In the genomic region with DNA sequence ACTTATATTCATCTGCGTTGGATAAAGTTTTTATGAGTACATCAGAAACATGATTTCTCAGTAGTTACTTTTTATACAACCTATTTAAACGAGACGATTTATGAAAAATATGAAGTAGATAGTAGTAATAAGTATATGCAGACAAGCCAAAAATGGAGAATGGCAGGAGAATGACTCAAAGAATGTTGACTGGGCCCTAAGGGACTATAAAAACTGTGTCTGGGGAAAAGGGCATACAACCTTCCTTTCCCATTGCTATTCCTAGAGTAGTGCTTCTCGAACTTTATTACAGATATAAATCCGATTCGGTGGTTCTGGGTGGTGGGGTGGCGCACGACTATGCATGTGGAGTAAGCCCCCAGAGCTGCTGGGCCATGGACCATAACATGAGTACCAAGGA, we compare ENCODE assay signal across 21 cellular contexts.
DNase-seq lines count a peak whose midpoint lies in the region; ATAC-seq and TF ChIP-seq lines count a peak whose summit lies in the region.
"Had no signal": no experiment of that assay in that cellular context is flagged by ENCODE, and none has a peak within 500 bp of the region (broad histone marks: within the 10 kb centered on the region; RNA-seq: fewer than 3 reads in every experiment).

No MANE protein-coding gene starts in this region.

- no peak for DNase-seq in CD8-positive, alpha-beta T cell
- no peak for DNase-seq in activated naive CD8-positive, alpha-beta T cell treated with anti-CD3 and anti-CD28 coated beads, Interleukin-2, amount 50 U/mL, for 24 hours
- no peak for DNase-seq in naive thymus-derived CD4-positive, alpha-beta T cell
- no peak for DNase-seq in activated gamma-delta T cell treated with Interleukin-2 at 50 U/mL for 16 hours
- no peak for DNase-seq in hippocampal formation (lab: John Stamatoyannopoulos, UW)
- DNase-seq: activated CD4-positive, alpha-beta T cell treated with anti-CD3 and anti-CD28 coated beads, Interleukin-2, amount 10 ng/mL, durations not matched to agents 24 days and 14 days; activated effector memory CD4-positive, alpha-beta T cell treated with Interleukin-2 at 50 U/mL for 16 hours; AML-193; effector CD4-positive, alpha-beta T cell; Karpas-422; left ventricle myocardium inferior; NCI-H1417 treated with DMSO at 0.1 percent for 48 hours; NCI-H446; stimulated activated CD4-positive, alpha-beta T cell treated with anti-CD3 and anti-CD28 coated beads, Interleukin-15, amount 100 ng/mL, for 24 hours; T1000 had no signal

- H3K4me1 ChIP-seq in CD8-positive, alpha-beta T cell (ENCODE audit: insufficient read depth, low read length), result peaks cover 30% of the 10 kb centered on the region
- H3K4me1 ChIP-seq in naive thymus-derived CD4-positive, alpha-beta T cell (ENCODE audit: control insufficient read depth in 2 of 2, insufficient read depth in 2 of 2, low read length in 2 of 2), result peaks cover 0 to 48% of the 10 kb centered on the region in 2 donors
- H3K4me1 ChIP-seq: breast epithelium had no signal

- H3K4me3 ChIP-seq in CD8-positive, alpha-beta T cell (ENCODE audit: low read depth, low read length), result no peak overlapping the region
- H3K4me3 ChIP-seq in naive thymus-derived CD4-positive, alpha-beta T cell (ENCODE audit: low read length), result no peak overlapping the region
- H3K4me3 ChIP-seq: breast epithelium, GM23338, left ventricle myocardium inferior, suprapubic skin had no signal

- ATAC-seq in CD8-positive, alpha-beta T cell, result no peak
- ATAC-seq in activated naive CD8-positive, alpha-beta T cell treated with anti-CD3 and anti-CD28 coated beads, Interleukin-2, amount 50 U/mL, for 24 hours, result no peak
- ATAC-seq in naive thymus-derived CD4-positive, alpha-beta T cell, result no peak
- no peak for ATAC-seq in HG02884 (IDR thresholded peaks at IDR 0.05; ENCODE audit: unreplicated experiment)
- ATAC-seq in GM18502 (IDR thresholded peaks at IDR 0.05; ENCODE audit: poor library complexity, unreplicated experiment), result no peak
- ATAC-seq: GM23338 had no signal

- no peaks in the 10 kb centered on the region for H3K9me3 ChIP-seq in CD8-positive, alpha-beta T cell (ENCODE audit: low read length)
- H3K9me3 ChIP-seq in naive thymus-derived CD4-positive, alpha-beta T cell (ENCODE audit: control insufficient read depth in 2 of 3, low read length in 3 of 3), result no peaks in the 10 kb centered on the region
- H3K9me3 ChIP-seq: breast epithelium, left ventricle myocardium inferior, suprapubic skin had no signal

- peaks cover 84% of the 10 kb centered on the region for H3K4me1 Mint-ChIP-seq in CD8-positive, alpha-beta T cell (ENCODE audit: low read depth)
- peaks cover 82% of the 10 kb centered on the region for H3K4me1 Mint-ChIP-seq in activated naive CD8-positive, alpha-beta T cell treated with anti-CD3 and anti-CD28 coated beads, Interleukin-2, amount 50 U/mL, for 24 hours
- H3K4me1 Mint-ChIP-seq in naive thymus-derived CD4-positive, alpha-beta T cell, result peaks cover 39 to 95% (median 90%) of the 10 kb centered on the region in 7 donors

- peaks cover 73% of the 10 kb centered on the region for H3K36me3 Mint-ChIP-seq in CD8-positive, alpha-beta T cell
- peaks cover 76% of the 10 kb centered on the region for H3K36me3 Mint-ChIP-seq in activated naive CD8-positive, alpha-beta T cell treated with anti-CD3 and anti-CD28 coated beads, Interleukin-2, amount 50 U/mL, for 24 hours (ENCODE audit: low read depth)
- H3K36me3 Mint-ChIP-seq in naive thymus-derived CD4-positive, alpha-beta T cell, result peaks cover 9 to 36% (median 12%) of the 10 kb centered on the region in 5 donors

- H3K9me3 Mint-ChIP-seq in CD8-positive, alpha-beta T cell, result no peaks in the 10 kb centered on the region
- no peaks in the 10 kb centered on the region for H3K9me3 Mint-ChIP-seq in activated naive CD8-positive, alpha-beta T cell treated with anti-CD3 and anti-CD28 coated beads, Interleukin-2, amount 50 U/mL, for 24 hours
- peaks cover 0 to 1% (median 0%) of the 10 kb centered on the region in 11 donors for H3K9me3 Mint-ChIP-seq in naive thymus-derived CD4-positive, alpha-beta T cell
- H3K9me3 Mint-ChIP-seq: activated CD4-positive, alpha-beta T cell treated with anti-CD3 and anti-CD28 coated beads, Interleukin-2, amount 10 ng/mL, durations not matched to agents 24 days and 14 days had no signal

- CTCF ChIA-PET in CD8-positive, alpha-beta T cell (lab: Charles Lee), result no interaction called here
- CTCF ChIA-PET in naive thymus-derived CD4-positive, alpha-beta T cell (lab: Charles Lee), result no interaction called here

- intact Hi-C loops in CD8-positive, alpha-beta T cell (cut with DNase I, micrococcal nuclease), result loop anchor here in 1 of 2 experiments (2.0 to 5.0 kb wide), 2 partner anchors 14 to 37 kb away; no protein-coding TSS in a partner anchor
- intact Hi-C loops in naive thymus-derived CD4-positive, alpha-beta T cell (cut with micrococcal nuclease), result loop anchor here in 1 of 2 donors (5.0 kb wide), 1 partner anchor 37 kb away; no protein-coding TSS in a partner anchor

- H3K27me3 ChIP-seq in CD8-positive, alpha-beta T cell (ENCODE audit: insufficient read depth, low read length), result no peaks in the 10 kb centered on the region
- H3K27me3 ChIP-seq in naive thymus-derived CD4-positive, alpha-beta T cell (ENCODE audit: control insufficient read depth in 2 of 2, insufficient read depth in 2 of 2, low read length in 2 of 2), result no peaks in the 10 kb centered on the region
- H3K27me3 ChIP-seq: breast epithelium, suprapubic skin had no signal

- no peak for TF ChIP-seq CTCF in 22Rv1 (IDR thresholded peaks at IDR 0.05)
- TF ChIP-seq CTCF in CD8-positive, alpha-beta T cell (IDR thresholded peaks at IDR 0.05), result no peak

- peak overlapping the region; percentile 19 for H3K27ac Mint-ChIP-seq in CD8-positive, alpha-beta T cell
- H3K27ac Mint-ChIP-seq in activated naive CD8-positive, alpha-beta T cell treated with anti-CD3 and anti-CD28 coated beads, Interleukin-2, amount 50 U/mL, for 24 hours, result peak overlapping the region; percentile 41
- H3K27ac Mint-ChIP-seq in naive thymus-derived CD4-positive, alpha-beta T cell, result peak overlapping the region; percentile 7 to 82 (median 74)
- H3K27ac Mint-ChIP-seq: GM23338 had no signal

- H3K27me3 Mint-ChIP-seq in CD8-positive, alpha-beta T cell (ENCODE audit: low read depth), result no peaks in the 10 kb centered on the region
- no peaks in the 10 kb centered on the region for H3K27me3 Mint-ChIP-seq in activated naive CD8-positive, alpha-beta T cell treated with anti-CD3 and anti-CD28 coated beads, Interleukin-2, amount 50 U/mL, for 24 hours
- no peaks in the 10 kb centered on the region for H3K27me3 Mint-ChIP-seq in naive thymus-derived CD4-positive, alpha-beta T cell
- H3K27me3 Mint-ChIP-seq: activated CD4-positive, alpha-beta T cell treated with anti-CD3 and anti-CD28 coated beads, Interleukin-2, amount 10 ng/mL, durations not matched to agents 24 days and 14 days had no signal

- peaks cover 9% of the 10 kb centered on the region for H3K36me3 ChIP-seq in CD8-positive, alpha-beta T cell (ENCODE audit: insufficient read depth, low read length)
- H3K36me3 ChIP-seq in naive thymus-derived CD4-positive, alpha-beta T cell (ENCODE audit: control insufficient read depth in 2 of 3, insufficient read depth in 3 of 3, low read length in 3 of 3), result peaks cover 0 to 24% (median 12%) of the 10 kb centered on the region in 3 experiments
- H3K36me3 ChIP-seq: breast epithelium had no signal

- POLR2A ChIA-PET in CD8-positive, alpha-beta T cell (lab: Charles Lee), result no interaction called here
- POLR2A ChIA-PET in naive thymus-derived CD4-positive, alpha-beta T cell (lab: Charles Lee), result no interaction called here

- H3K4me3 Mint-ChIP-seq in CD8-positive, alpha-beta T cell, result no peak overlapping the region
- no peak overlapping the region for H3K4me3 Mint-ChIP-seq in activated naive CD8-positive, alpha-beta T cell treated with anti-CD3 and anti-CD28 coated beads, Interleukin-2, amount 50 U/mL, for 24 hours
- H3K4me3 Mint-ChIP-seq in naive thymus-derived CD4-positive, alpha-beta T cell, result peak overlapping the region in 4 of 10 donors; percentile 4 to 25 (median 14)
- H3K4me3 Mint-ChIP-seq: activated CD4-positive, alpha-beta T cell treated with anti-CD3 and anti-CD28 coated beads, Interleukin-2, amount 10 ng/mL, durations not matched to agents 24 days and 14 days; GM23338 had no signal

- peak overlapping the region; percentile 72 for H3K27ac ChIP-seq in 22Rv1
- no peak overlapping the region for H3K27ac ChIP-seq in CD8-positive, alpha-beta T cell (ENCODE audit: low read depth, low read length)
- peak overlapping the region; percentile 25 for H3K27ac ChIP-seq in naive thymus-derived CD4-positive, alpha-beta T cell (ENCODE audit: low read depth, low read length)
- H3K27ac ChIP-seq: left ventricle myocardium inferior, suprapubic skin had no signal

Comparison
In these comparisons a context has a peak if more than half of its experiments do, and no peak if none do; other contexts are left out.
1. H3K27ac Mint-ChIP-seq: peak in every context shown above with its lines; median percentile 74 in naive thymus-derived CD4-positive, alpha-beta T cell; 41 in activated naive CD8-positive, alpha-beta T cell treated with anti-CD3 and anti-CD28 coated beads, Interleukin-2, amount 50 U/mL, for 24 hours; 19 in CD8-positive, alpha-beta T cell.